ENCODE assay signal across 8 cellular contexts in the genomic region with DNA sequence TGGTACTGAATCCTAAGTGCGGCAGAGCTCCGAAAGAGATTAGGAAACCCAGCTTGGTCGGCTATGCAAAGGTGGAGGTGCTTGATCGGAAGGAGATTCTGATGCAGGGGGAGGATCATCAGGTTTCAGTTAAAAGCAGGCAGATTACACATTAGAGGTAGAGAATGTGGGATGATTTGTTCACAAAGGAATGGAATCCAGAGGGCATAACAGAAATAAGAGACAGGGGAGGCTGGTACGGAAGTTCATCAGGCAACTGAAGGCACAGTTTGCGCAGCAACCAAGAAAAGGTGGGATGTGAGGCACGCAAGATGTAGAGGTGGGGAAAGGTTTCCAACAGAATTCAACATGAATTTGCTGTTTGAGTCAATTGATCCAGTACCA. TPM values are rescaled to one million over a fixed set of nuclear protein-coding genes. Genes with fewer than 3 reads are reported as not detected.
DNase-seq lines count a peak whose midpoint lies in the region; ATAC-seq, FAIRE-seq and TF ChIP-seq lines count a peak whose summit lies in the region.

No MANE protein-coding gene starts in this region.

- ATAC-seq in activated CD4-positive, alpha-beta T cell treated with anti-CD3 and anti-CD28 coated beads for 36 hours, result no peak
- peak; percentile 7 for ATAC-seq in HG03280 (IDR thresholded peaks at IDR 0.05; ENCODE audit: unreplicated experiment)
- ATAC-seq in GM12878, result peak; percentile 3
- no peak for ATAC-seq in right lobe of liver

- H3K36me3 Mint-ChIP-seq in activated CD4-positive, alpha-beta T cell treated with anti-CD3 and anti-CD28 coated beads for 36 hours (ENCODE audit: low read depth), result peaks cover 27% of the 10 kb centered on the region

- TF ChIP-seq CTCF in GM12878 (IDR thresholded peaks at IDR 0.05 in 2 of 3, conservative IDR thresholded peaks at IDR 0.05 in 1 of 3; ENCODE audit: control insufficient read depth in 2 of 3, extremely low read depth in 1 of 3, insufficient read depth in 1 of 3, low read depth in 3 of 3, low read length in 3 of 3), result no peak
- no peak for TF ChIP-seq CTCF in right lobe of liver (IDR thresholded peaks at IDR 0.05)
- no peak for TF ChIP-seq CTCF in vagina (IDR thresholded peaks at IDR 0.05)

- peak overlapping the region; percentile 92 for H3K4me3 Mint-ChIP-seq in activated CD4-positive, alpha-beta T cell treated with anti-CD3 and anti-CD28 coated beads for 36 hours

- POLR2A ChIA-PET in activated CD4-positive, alpha-beta T cell treated with anti-CD3 and anti-CD28 coated beads for 36 hours (lab: Charles Lee), result no interaction called here
- POLR2A ChIA-PET in GM12878 (lab: Charles Lee), result no interaction called here

- TF ChIP-seq EP300 in GM12878 (IDR thresholded peaks at IDR 0.05; ENCODE audit: borderline replicate concordance in 1 of 2, control insufficient read depth in 1 of 2, low read depth in 2 of 2, low read length in 2 of 2), result no peak

- no peak overlapping the region; the same call in 1 of the 2 replicates for H3K27ac ChIP-seq in GM12878 (ENCODE audit: control insufficient read depth, insufficient read depth)
- peak overlapping the region in 2 of 3 donors; percentile 99 for H3K27ac ChIP-seq in right lobe of liver
- peak overlapping the region; percentile 96 for H3K27ac ChIP-seq in vagina

- CTCF ChIA-PET in activated CD4-positive, alpha-beta T cell treated with anti-CD3 and anti-CD28 coated beads for 36 hours (lab: Charles Lee), result interaction anchor here (0.7 kb wide), 1 partner anchor 1866 kb away, joined by 3 read pairs; no protein-coding TSS in a partner anchor
- CTCF ChIA-PET in GM12878 (lab: Yijun Ruan, JAX), result no interaction called here

- H3K36me3 ChIP-seq in GM12878 (ENCODE audit: control insufficient read depth in 2 of 2, insufficient read depth in 2 of 2, low read length in 1 of 2), result peaks cover 0 to 2% of the 10 kb centered on the region in 2 experiments; a peak in 1 of 4 replicates
- peaks cover 0 to 17% (median 0%) of the 10 kb centered on the region in 4 donors for H3K36me3 ChIP-seq in right lobe of liver
- H3K36me3 ChIP-seq in vagina, result peaks cover 0 to 15% of the 10 kb centered on the region in 2 donors

- 84% methylated on average over 7 of the region's 7 CpGs for WGBS in GM12878 (ENCODE audit: insufficient coverage, insufficient replicate concordance, low lambda C conversion rate, missing lambda C conversion rate)
- WGBS in right lobe of liver (ENCODE audit: insufficient coverage, low coverage, low lambda C conversion rate, missing lambda C conversion rate), result 87% methylated on average over 5 of the region's 7 CpGs

- H3K4me3 ChIP-seq in GM12878 (peak overlapping the region; percentile 91; the same call in 1 of the 2 replicates), right lobe of liver (peak overlapping the region; percentile 90 to 99 (median 96)), vagina (peak overlapping the region; percentile 84 to 100)

- H3K27me3 Mint-ChIP-seq in activated CD4-positive, alpha-beta T cell treated with anti-CD3 and anti-CD28 coated beads for 36 hours, result no peaks in the 10 kb centered on the region

- DNase-seq in activated CD4-positive, alpha-beta T cell treated with anti-CD3 and anti-CD28 coated beads for 36 hours, result no peak
- no peak for DNase-seq in activated CD4-positive, alpha-beta T cell treated with anti-CD3 and anti-CD28 coated beads, Interleukin-2, amount 50 U/mL, for 4 hours
- DNase-seq in GM12878 (ENCODE audit: low read depth, low spot score) (no peak), right lobe of liver (no peak), vagina (ENCODE audit: extremely low spot score in 2 of 2) (no peak), GOT3 (lab: John Stamatoyannopoulos, UW) (no peak), RKO (ENCODE audit: low spot score) (no peak)

- H3K4me2 ChIP-seq in GM12878 (ENCODE audit: control insufficient read depth, insufficient read depth), result peak overlapping the region; percentile 84

- SMC1A ChIA-PET in GM12878 (lab: Charles Lee; ENCODE audit: uncharacterized antibody, unreplicated experiment), result no interaction called here

- RAD21 ChIA-PET in GM12878 (lab: Charles Lee; ENCODE audit: unreplicated experiment), result no interaction called here

- no peaks in the 10 kb centered on the region for H3K27me3 ChIP-seq in GM12878 (replicated peaks in 1 of 2; ENCODE audit: control insufficient read depth in 2 of 2, insufficient read depth in 2 of 2, low read length in 1 of 2)
- no peaks in the 10 kb centered on the region for H3K27me3 ChIP-seq in right lobe of liver
- no peaks in the 10 kb centered on the region for H3K27me3 ChIP-seq in vagina

- H3K27ac Mint-ChIP-seq in activated CD4-positive, alpha-beta T cell treated with anti-CD3 and anti-CD28 coated beads for 36 hours, result peak overlapping the region; percentile 45

- H3K4me1 ChIP-seq in GM12878 (ENCODE audit: control insufficient read depth, insufficient read depth, low read length), result peaks cover 4% of the 10 kb centered on the region; the same call in 1 of the 2 replicates
- peaks cover 0 to 18% (median 6%) of the 10 kb centered on the region in 4 donors for H3K4me1 ChIP-seq in right lobe of liver
- H3K4me1 ChIP-seq in vagina, result peaks cover 22% of the 10 kb centered on the region

- in situ Hi-C loops in GM12878 (cut with MboI), result no loop called here

- peak overlapping the region; percentile 93; the same call in 1 of the 2 replicates for H3K9ac ChIP-seq in GM12878 (ENCODE audit: control insufficient read depth, insufficient read depth, low read length)

- BruUV-seq in GM12878 (replicated peaks; lab: Mats Ljungman, UMichigan), result no TSS peak

- no peak for FAIRE-seq in GM12878 (lab: Jason Lieb, UNC)

- H3K79me2 ChIP-seq in GM12878 (ENCODE audit: control insufficient read depth, insufficient read depth, low read length), result peaks cover 32% of the 10 kb centered on the region

- no peak for TF ChIP-seq RAD21 in GM12878 (IDR thresholded peaks at IDR 0.05; ENCODE audit: insufficient read depth, low read depth, low read length)

- no peaks in the 10 kb centered on the region for H4K20me1 ChIP-seq in GM12878 (ENCODE audit: control insufficient read depth, insufficient read depth)

- TF ChIP-seq POLR2A in GM12878 (IDR thresholded peaks at IDR 0.05; ENCODE audit: low read depth, low read length), result no peak
- TF ChIP-seq POLR2A in right lobe of liver (IDR thresholded peaks at IDR 0.05), result no peak
- no peak for TF ChIP-seq POLR2A in vagina (IDR thresholded peaks at IDR 0.05)

- intact Hi-C loops in activated CD4-positive, alpha-beta T cell treated with anti-CD3 and anti-CD28 coated beads for 36 hours (cut with DNase I, micrococcal nuclease), result loop anchor here (2.0 to 10.0 kb wide), 7 partner anchors 415 to 1965 kb away; a partner anchor contains a TSS
- intact Hi-C loops in GM12878 (cut with micrococcal nuclease; ENCODE audit: unreplicated experiment), result loop anchor here (10.0 kb wide), 2 partner anchors 415 to 495 kb away; a partner anchor contains a TSS
- intact Hi-C loops in right lobe of liver (cut with DNase I), result no loop called here
- intact Hi-C loops in vagina (cut with DNase I), result no loop called here

- no peaks in the 10 kb centered on the region for H3K9me3 Mint-ChIP-seq in activated CD4-positive, alpha-beta T cell treated with anti-CD3 and anti-CD28 coated beads for 36 hours (ENCODE audit: low read depth)

- H3K4me1 Mint-ChIP-seq in activated CD4-positive, alpha-beta T cell treated with anti-CD3 and anti-CD28 coated beads for 36 hours, result peaks cover 37% of the 10 kb centered on the region

- H3K9me3 ChIP-seq in GM12878 (replicated peaks; ENCODE audit: control insufficient read depth, insufficient read depth, low read length), result no peaks in the 10 kb centered on the region
- H3K9me3 ChIP-seq in right lobe of liver, result no peaks in the 10 kb centered on the region
- no peaks in the 10 kb centered on the region for H3K9me3 ChIP-seq in vagina

- peak overlapping the region; percentile 98 for H2AFZ ChIP-seq in GM12878 (ENCODE audit: control insufficient read depth, low read depth, low read length)

TF ChIP-seq in GM12878, 131 proteins besides CTCF, POLR2A, EP300 and RAD21:
- TF ChIP-seq SIN3A (IDR thresholded peaks at IDR 0.05; ENCODE audit: low read depth, low read length) (no peak), PML (IDR thresholded peaks at IDR 0.05; ENCODE audit: low read length) (no peak), SREBF2 (IDR thresholded peaks at IDR 0.05; ENCODE audit: low read length) (no peak), SIX5 (IDR thresholded peaks at IDR 0.05; ENCODE audit: low read depth, low read length, severe bottlenecking) (no peak), SUPT20H (IDR thresholded peaks at IDR 0.05; ENCODE audit: borderline replicate concordance, control insufficient read depth, low read depth, low read length) (no peak)

RNA-seq across cellular contexts. Expression of a gene that starts 0.4 kb away (rescaled TPM):
- 10 to 100 TPM; 40.5 to 65.7 TPM for total RNA-seq in activated CD4-positive, alpha-beta T cell treated with anti-CD3 and anti-CD28 coated beads for 36 hours
- total RNA-seq in GM12878 (2013; cell fraction: nucleolus; rRNA removed), result 58.0 and 61.0 TPM in 2 replicates
- total RNA-seq in GM12878 (2014; rRNA removed) (31.3 and 41.4 TPM in 2 replicates), GM12878 (2014; rRNA removed; fragmentation: Illumina TruSeq; extraction: Trizol) (52.1 and 53.5 TPM in 2 replicates), GM12878 (2021) (40.5 and 40.7 TPM in 2 replicates), right lobe of liver (10 to 100 TPM; 11.8 to 33.5 (median 26.0) TPM), vagina (16.0 TPM)
- 37.2 TPM for polyA plus RNA-seq in GM12878 (2011; ENCODE audit: low read depth)
- polyA plus RNA-seq in GM12878 (2011; rRNA removed) (57.4 and 69.9 TPM in 2 replicates), GM12878 (2014; fragmentation: Illumina TruSeq; extraction: Trizol) (44.1 and 55.0 TPM in 2 replicates), GM12878 (2014; fragmentation: Nextera tagmentation; extraction: Ambion mirVana) (10 to 100 TPM; 40.1 to 44.5 TPM), GM12878 (2014; rRNA removed) (33.1 and 36.5 TPM in 2 replicates), GM12878 (2016; fragmentation: Nextera tagmentation; extraction: Ambion mirVana) (10 to 100 TPM; 52.0 to 57.6 TPM)
- polyA plus RNA-seq in GM12878 (2011; cell fraction: cytosol; rRNA removed), result 31.7 and 40.5 TPM in 2 replicates
- 42.0 and 48.1 TPM in 2 replicates for polyA plus RNA-seq in GM12878 (2011; cell fraction: nucleus; rRNA removed)
- 44.6 and 54.7 TPM in 2 replicates for polyA plus RNA-seq in GM12878 (2012)
- 46.0 and 111 TPM in 2 replicates for polyA minus RNA-seq in GM12878 (2011; rRNA and poly(A)+ RNA removed)
- 17.8 and 18.0 TPM in 2 replicates for polyA minus RNA-seq in GM12878 (2011; cell fraction: cytosol; rRNA and poly(A)+ RNA removed)
- polyA minus RNA-seq in GM12878 (2011; cell fraction: nucleus; rRNA and poly(A)+ RNA removed), result 16.2 and 21.4 TPM in 2 replicates

Comparison
In these comparisons a context has a peak if more than half of its experiments do, and no peak if none do; other contexts are left out.
1. ATAC-seq: peak in HG03280 (single experiment) and GM12878 (single experiment); none in activated CD4-positive, alpha-beta T cell treated with anti-CD3 and anti-CD28 coated beads for 36 hours (single experiment) and right lobe of liver (0 of 4).
2. intact Hi-C loops: an anchor here in activated CD4-positive, alpha-beta T cell treated with anti-CD3 and anti-CD28 coated beads for 36 hours (2.0 to 10.0 kb wide) and GM12878 (10.0 kb wide); none called in right lobe of liver and vagina.
3. Peak in every context shown above with its lines, with median percentiles within 50 percentile points of each other: H3K4me3 ChIP-seq.